8 cellular contexts compared by ENCODE assay signal in the genomic region with DNA sequence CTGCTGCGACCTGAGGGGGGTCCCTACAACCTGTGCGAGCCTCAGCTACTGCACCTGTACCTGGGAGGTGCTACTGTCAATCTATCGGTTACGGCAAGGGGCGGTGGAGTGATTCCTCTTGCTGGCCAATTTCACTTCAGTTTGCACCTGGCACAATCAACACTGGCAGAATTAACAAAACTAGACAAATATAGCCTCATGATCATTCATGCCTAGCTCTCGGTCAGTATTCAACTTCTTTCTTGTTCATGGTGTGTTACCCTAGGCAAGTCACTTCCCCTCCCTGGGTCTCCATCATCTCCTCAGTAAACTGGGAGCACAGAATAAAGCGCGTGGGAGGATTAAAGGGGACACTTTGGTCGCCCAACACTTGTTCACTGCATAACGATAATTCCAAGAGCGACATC. TPM values are rescaled to one million over a fixed set of nuclear protein-coding genes. Genes with fewer than 3 reads are reported as not detected.
DNase-seq lines count a peak whose midpoint lies in the region; ATAC-seq and TF ChIP-seq lines count a peak whose summit lies in the region.

No MANE protein-coding gene starts in this region.

- peaks cover 50% of the 10 kb centered on the region for H3K36me3 Mint-ChIP-seq in Calu3 (ENCODE audit: insufficient read depth, unreplicated experiment)

- BruUV-seq in Calu3 (replicated peaks; lab: Mats Ljungman, UMichigan), result TSS peak; percentile 66

- peak overlapping the region; percentile 85 for H3K27ac ChIP-seq in breast epithelium
- H3K27ac ChIP-seq in muscle layer of colon (ENCODE audit: low read depth, low read length), result peak overlapping the region; percentile 64

- no peaks in the 10 kb centered on the region for H3K27me3 ChIP-seq in breast epithelium
- no peaks in the 10 kb centered on the region for H3K27me3 ChIP-seq in muscle layer of colon (ENCODE audit: control insufficient read depth in 1 of 2, insufficient read depth in 2 of 2, low read length in 2 of 2)

- peak overlapping the region; percentile 53 for H3K9ac ChIP-seq in muscle layer of colon (ENCODE audit: low read length)

- intact Hi-C loops in Calu3 (cut with micrococcal nuclease; ENCODE audit: unreplicated experiment), result loop anchor here (2.0 kb wide), 1 partner anchor 60 kb away; no protein-coding TSS in a partner anchor
- intact Hi-C loops in breast epithelium (cut with DNase I; ENCODE audit: low total_unique reads), result no loop called here

- H3K27me3 Mint-ChIP-seq in Calu3 (ENCODE audit: unreplicated experiment), result no peaks in the 10 kb centered on the region

- DNase-seq in Calu3 (peak; percentile 3), breast epithelium (ENCODE audit: low spot score in 2 of 2) (no peak), middle frontal gyrus (ENCODE audit: extremely low spot score, low spot score) (no peak), HuH-7 (ENCODE audit: low spot score) (no peak)

- peak overlapping the region; percentile 33 for H3K27ac Mint-ChIP-seq in Calu3 (ENCODE audit: unreplicated experiment)

- TF ChIP-seq POLR2A in breast epithelium (IDR thresholded peaks at IDR 0.05), result no peak

- CTCF ChIA-PET in Calu3 (lab: Charles Lee), result no interaction called here

- no peaks in the 10 kb centered on the region for H3K9me3 Mint-ChIP-seq in Calu3 (ENCODE audit: low read depth, unreplicated experiment)

- ATAC-seq in HG03571 (IDR thresholded peaks at IDR 0.05; ENCODE audit: unreplicated experiment), result peak; percentile 9
- ATAC-seq in HG02798 (IDR thresholded peaks at IDR 0.05; ENCODE audit: poor library complexity, unreplicated experiment), result no peak
- ATAC-seq in HG03520 (IDR thresholded peaks at IDR 0.05; ENCODE audit: unreplicated experiment), result no peak

- TF ChIP-seq CTCF in Calu3 (IDR thresholded peaks at IDR 0.05; ENCODE audit: unreplicated experiment), result no peak
- TF ChIP-seq CTCF in breast epithelium (IDR thresholded peaks at IDR 0.05), result no peak

- H3K4me1 Mint-ChIP-seq in Calu3 (ENCODE audit: low read depth, unreplicated experiment), result peaks cover 8% of the 10 kb centered on the region

- H3K9me3 ChIP-seq in breast epithelium (no peaks in the 10 kb centered on the region), muscle layer of colon (ENCODE audit: low read length) (no peaks in the 10 kb centered on the region)

- H3K4me1 ChIP-seq in breast epithelium (peaks cover 4 to 19% of the 10 kb centered on the region in 2 donors), muscle layer of colon (ENCODE audit: insufficient read depth, low read length) (peaks cover 30% of the 10 kb centered on the region)

- peak overlapping the region; percentile 68 to 84 (median 74) for H3K4me3 ChIP-seq in breast epithelium
- H3K4me3 ChIP-seq in muscle layer of colon (ENCODE audit: low read depth in 1 of 2, low read length in 2 of 2), result peak overlapping the region; percentile 65 to 80

- H3K4me3 Mint-ChIP-seq in Calu3 (ENCODE audit: low read depth, unreplicated experiment), result peak overlapping the region; percentile 78

- H3K36me3 ChIP-seq in breast epithelium, result no peaks in the 10 kb centered on the region
- peaks cover 7% of the 10 kb centered on the region for H3K36me3 ChIP-seq in muscle layer of colon (ENCODE audit: insufficient read depth, low read length)

RNA-seq across cellular contexts. Expression of a gene that starts 0.6 kb away (rescaled TPM):
- 15.7 and 20.5 TPM in 2 replicates for total RNA-seq in Calu3 (2022)
- 1 to 10 TPM; 5.6 to 6.7 (median 5.8) TPM for total RNA-seq in breast epithelium

RNA-seq across cellular contexts. Expression of a gene that starts 0.9 kb away (rescaled TPM):
- total RNA-seq in Calu3 (2022) (38.4 and 40.4 TPM in 2 replicates), breast epithelium (10 to 100 TPM; 76.0 to 79.5 (median 77.4) TPM)

RNA-seq across cellular contexts. Expression of a gene that starts 48.0 kb away (rescaled TPM):
- 5.7 and 5.8 TPM in 2 replicates for total RNA-seq in Calu3 (2022)
- 10 to 100 TPM in 2 of 3 donors, 1 to 10 TPM in 1; 9.5 to 24.0 (median 20.2) TPM for total RNA-seq in breast epithelium
